8 cellular contexts compared by ENCODE assay signal in genomic region chr19:52600639-52601024, GRCh38. TPM values are rescaled to one million over a fixed set of nuclear protein-coding genes. Genes with fewer than 3 reads are reported as not detected.
DNase-seq lines count a peak whose midpoint lies in the region; ATAC-seq and TF ChIP-seq lines count a peak whose summit lies in the region.

No MANE protein-coding gene starts in this region.

- peaks cover 34% of the 10 kb centered on the region for H3K36me3 Mint-ChIP-seq in brain
- peaks cover 42% of the 10 kb centered on the region for H3K36me3 Mint-ChIP-seq in type B pancreatic cell

- intact Hi-C loops in lower lobe of right lung (cut with DNase I) = no loop called here

- TF ChIP-seq CTCF in brain (conservative IDR thresholded peaks at IDR 0.05) (no peak), lower lobe of right lung (IDR thresholded peaks at IDR 0.05) (no peak), type B pancreatic cell (conservative IDR thresholded peaks at IDR 0.05) (no peak)

- no peaks in the 10 kb centered on the region for H3K9me3 ChIP-seq in lower lobe of right lung

- H3K27me3 ChIP-seq in lower lobe of right lung (ENCODE audit: low read depth) = no peaks in the 10 kb centered on the region

- ATAC-seq in lower lobe of right lung (peak in 1 of 2 donors; percentile 31), GM21825 (IDR thresholded peaks at IDR 0.05; ENCODE audit: unreplicated experiment) (no peak)

- H3K4me1 Mint-ChIP-seq in brain (peaks cover 25% of the 10 kb centered on the region), type B pancreatic cell (ENCODE audit: unreplicated experiment) (peaks cover 24% of the 10 kb centered on the region)

- H3K27me3 Mint-ChIP-seq in brain (no peaks in the 10 kb centered on the region), type B pancreatic cell (no peaks in the 10 kb centered on the region)

- peak overlapping the region; percentile 81 to 88 (median 86) for H3K4me3 Mint-ChIP-seq in brain
- H3K4me3 Mint-ChIP-seq in type B pancreatic cell = peak overlapping the region; percentile 96

- peaks cover 11% of the 10 kb centered on the region for H3K36me3 ChIP-seq in lower lobe of right lung

- peaks cover 16% of the 10 kb centered on the region for H3K4me1 ChIP-seq in lower lobe of right lung

- DNase-seq in activated effector memory CD4-positive, alpha-beta T cell treated with anti-CD3 and anti-CD28 coated beads, Interleukin-2, amount 50 U/mL, for 16 hours = peak; percentile 63
- no peak for DNase-seq in activated effector memory CD4-positive, alpha-beta T cell treated with Interleukin-2 at 50 U/mL for 16 hours
- DNase-seq in NCI-H1105 treated with DMSO at 0.1 percent for 48 hours (lab: John Stamatoyannopoulos, UW) (peak; percentile 46), lower lobe of right lung (peak; percentile 54), type B pancreatic cell (ENCODE audit: extremely low spot score, unreplicated experiment) (no peak), NCI-H2171 (lab: John Stamatoyannopoulos, UW) (no peak)

- H3K27ac Mint-ChIP-seq in brain (peak overlapping the region; percentile 39 to 78 (median 60)), type B pancreatic cell (peak overlapping the region; percentile 82)

- peak overlapping the region; percentile 74 for H3K4me3 ChIP-seq in lower lobe of right lung

- H3K9me3 Mint-ChIP-seq in brain (no peaks in the 10 kb centered on the region), type B pancreatic cell (peaks cover 11% of the 10 kb centered on the region)

- H3K27ac ChIP-seq in lower lobe of right lung = peak overlapping the region; percentile 74

RNA-seq across cellular contexts. Expression of gene ZNF701, which starts 30.5 kb away (rescaled TPM):
- 1.8 TPM for polyA plus RNA-seq in brain (ENCODE audit: insufficient read depth, low read depth, low replicate concordance)
- total RNA-seq in lower lobe of right lung (21.6 TPM), type B pancreatic cell (ENCODE audit: low replicate concordance) (25.2 and 29.1 TPM in 2 replicates)

RNA-seq across cellular contexts. Expression of gene ZNF83, which starts 37.5 kb away (rescaled TPM):
- polyA plus RNA-seq in brain (ENCODE audit: insufficient read depth, low read depth, low replicate concordance) = 7.5 TPM
- 47.9 TPM for total RNA-seq in lower lobe of right lung
- 76.2 and 81.0 TPM in 2 replicates for total RNA-seq in type B pancreatic cell (ENCODE audit: low replicate concordance)

Comparison
In these comparisons a context has a peak if more than half of its experiments do, and no peak if none do; other contexts are left out.
1. DNase-seq: peak in activated effector memory CD4-positive, alpha-beta T cell treated with anti-CD3 and anti-CD28 coated beads, Interleukin-2, amount 50 U/mL, for 16 hours (single experiment), NCI-H1105 treated with DMSO at 0.1 percent for 48 hours (single experiment) and lower lobe of right lung (single experiment); none in activated effector memory CD4-positive, alpha-beta T cell treated with Interleukin-2 at 50 U/mL for 16 hours (single experiment), type B pancreatic cell (single experiment) and NCI-H2171 (single experiment).